ENCODE assay signal across 11 cellular contexts in the genomic region with DNA sequence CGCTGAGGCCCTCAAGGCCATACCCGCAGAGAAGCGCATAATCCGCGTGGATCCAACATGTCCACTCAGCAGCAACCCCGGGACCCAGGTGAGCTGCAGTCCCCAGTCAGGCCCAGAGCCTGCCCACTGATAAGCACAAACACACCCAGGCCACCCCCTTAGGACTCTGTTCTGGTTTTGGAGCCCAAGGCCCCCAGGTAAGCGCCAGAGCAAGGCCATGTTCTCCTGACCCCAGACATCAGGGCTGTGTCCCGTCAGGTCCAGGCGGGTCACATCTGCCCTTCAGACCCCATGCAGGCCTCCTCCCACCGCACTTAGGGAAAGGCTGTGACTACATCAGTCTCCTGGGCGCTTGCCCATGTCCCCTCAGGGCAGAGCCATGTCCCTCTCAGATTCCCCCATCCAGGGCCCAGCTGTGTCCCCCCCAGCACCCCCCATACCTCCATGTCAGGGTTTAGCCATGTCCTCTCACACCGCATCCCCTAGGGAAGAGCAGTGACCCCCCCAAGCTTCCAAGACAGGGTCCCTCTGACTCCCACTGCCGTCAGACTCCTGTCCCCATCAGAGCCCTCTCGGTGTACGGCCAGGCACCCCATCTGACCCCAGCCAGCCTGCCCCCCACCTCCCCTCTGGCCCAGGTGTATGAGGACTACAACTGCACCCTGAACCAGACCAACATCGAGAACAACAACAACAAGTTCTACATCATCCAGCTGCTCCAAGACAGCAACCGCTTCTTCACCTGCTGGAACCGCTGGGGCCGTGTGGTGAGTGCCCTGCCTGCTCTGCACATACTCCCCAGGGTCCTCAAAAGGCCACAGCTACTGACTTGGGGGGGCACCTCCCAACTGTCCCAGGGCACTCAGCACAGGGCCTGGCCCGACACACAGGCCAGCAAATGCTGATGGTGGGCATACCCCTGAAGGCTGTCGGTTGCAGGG. TPM values are rescaled to one million over a fixed set of nuclear protein-coding genes. Genes with fewer than 3 reads are reported as not detected.
DNase-seq lines count a peak whose midpoint lies in the region; ATAC-seq, FAIRE-seq and TF ChIP-seq lines count a peak whose summit lies in the region.
"Had no signal": no experiment of that assay in that cellular context is flagged by ENCODE, and none has a peak within 500 bp of the region (broad histone marks: within the 10 kb centered on the region; RNA-seq: fewer than 3 reads in every experiment).

No MANE protein-coding gene starts in this region.

- H3K9ac ChIP-seq in GM23248, result peak overlapping the region; percentile 90

- H3K27me3 ChIP-seq in GM23248 (replicated peaks; ENCODE audit: insufficient read depth) (no peaks in the 10 kb centered on the region), right cardiac atrium (ENCODE audit: control insufficient read depth, insufficient read depth) (no peaks in the 10 kb centered on the region), small intestine (ENCODE audit: control insufficient read depth in 2 of 2, insufficient read depth in 2 of 2, low read length in 2 of 2) (no peaks in the 10 kb centered on the region), A673 (replicated peaks; ENCODE audit: insufficient read depth, low read depth, low read length, poor library complexity) (no peaks in the 10 kb centered on the region)

- no peaks in the 10 kb centered on the region for H3K9me3 Mint-ChIP-seq in WTC11

- intact Hi-C loops in right cardiac atrium (cut with DNase I) (loop anchor here in 1 of 4 donors (2.0 kb wide), 1 partner anchor 31 kb away; a partner anchor contains a TSS), A673 (cut with micrococcal nuclease; ENCODE audit: unreplicated experiment) (loop anchor here (2.0 kb wide), 1 partner anchor 31 kb away; a partner anchor contains a TSS)

- ATAC-seq in WTC11 (no peak), right cardiac atrium (no peak)

- H3K4me1 Mint-ChIP-seq in WTC11, result peaks cover 17% of the 10 kb centered on the region

- peaks cover 29% of the 10 kb centered on the region for H3K79me2 ChIP-seq in GM23248 (ENCODE audit: insufficient read depth)

- H3K4me3 Mint-ChIP-seq in WTC11, result no peak overlapping the region

- 92 to 95% methylated on average over 18 to 21 of the region's 21 CpGs for WGBS in GM23248 (ENCODE audit: low coverage in 1 of 2, low lambda C conversion rate in 2 of 2, missing lambda C conversion rate in 2 of 2), 2 experiments
- 94% methylated on average over 21 of the region's 21 CpGs for WGBS in right cardiac atrium
- WGBS in small intestine, 3 donors, result 93 to 96% (median 93%) methylated on average over 21 of the region's 21 CpGs

- in situ Hi-C loops in GM23248 (cut with MboI), result no loop called here

- H2AFZ ChIP-seq in GM23248, result peak overlapping the region; percentile 82

- H4K20me1 ChIP-seq in GM23248 (ENCODE audit: insufficient read depth), result no peaks in the 10 kb centered on the region

- H3K9me3 ChIP-seq in GM23248 (ENCODE audit: low read depth) (no peaks in the 10 kb centered on the region), right cardiac atrium (ENCODE audit: control insufficient read depth, low read length) (no peaks in the 10 kb centered on the region), small intestine (ENCODE audit: control insufficient read depth, low read depth) (no peaks in the 10 kb centered on the region), A673 (ENCODE audit: low read depth, low read length, poor library complexity, severe bottlenecking) (no peaks in the 10 kb centered on the region)

- POLR2A ChIA-PET in WTC11 (lab: Charles Lee) (interaction anchor here (1.3 kb wide), 1 partner anchor 48 kb away, joined by 4 read pairs; no protein-coding TSS in a partner anchor), A673 (lab: Charles Lee; ENCODE audit: low non-redundant PET) (no interaction called here)

- peaks cover 13% of the 10 kb centered on the region; the same call in 1 of the 2 replicates for H3F3A ChIP-seq in GM23248 (ENCODE audit: insufficient read depth)

- H3K36me3 ChIP-seq in GM23248 (ENCODE audit: low read depth), result no peaks in the 10 kb centered on the region
- no peaks in the 10 kb centered on the region for H3K36me3 ChIP-seq in small intestine (ENCODE audit: control insufficient read depth in 2 of 2, insufficient read depth in 2 of 2, low read length in 2 of 2)
- H3K36me3 ChIP-seq in A673 (ENCODE audit: insufficient read depth, low read length, poor library complexity, severe bottlenecking), result no peaks in the 10 kb centered on the region

- peaks cover 12% of the 10 kb centered on the region for H3K36me3 Mint-ChIP-seq in WTC11

- H3K27me3 Mint-ChIP-seq in WTC11 (ENCODE audit: low read depth), result peaks cover 9% of the 10 kb centered on the region

- no peak for FAIRE-seq in small intestine (lab: Jason Lieb, UNC)

- peaks cover 20% of the 10 kb centered on the region for H3K4me1 ChIP-seq in GM23248 (ENCODE audit: insufficient read depth)
- H3K4me1 ChIP-seq in right cardiac atrium (ENCODE audit: control insufficient read depth, insufficient read depth, low read length), result peaks cover 2% of the 10 kb centered on the region
- peaks cover 3 to 9% of the 10 kb centered on the region in 2 donors for H3K4me1 ChIP-seq in small intestine (ENCODE audit: control insufficient read depth in 2 of 2, insufficient read depth in 1 of 2, low read depth in 1 of 2, low read length in 1 of 2)
- H3K4me1 ChIP-seq in A673 (ENCODE audit: insufficient read depth, low read length, poor library complexity, severe bottlenecking), result peaks cover 6% of the 10 kb centered on the region

- no peak overlapping the region for H3K27ac Mint-ChIP-seq in WTC11

- BruUV-seq in A673 (replicated peaks; lab: Mats Ljungman, UMichigan), result no TSS peak

- no peaks in the 10 kb centered on the region for H3K9me2 ChIP-seq in GM23248 (ENCODE audit: insufficient read depth)

- DNase-seq in GM23248, result no peak
- peak; percentile 10 for DNase-seq in WTC11 (ENCODE audit: low spot score)
- DNase-seq in right cardiac atrium, result no peak
- no peak for DNase-seq in small intestine
- no peak for DNase-seq in NCI-H82 treated with DMSO at 0.1 percent for 48 hours (lab: John Stamatoyannopoulos, UW; ENCODE audit: unreplicated experiment)
- DNase-seq in NCI-H1436 (lab: John Stamatoyannopoulos, UW), result no peak
- no peak for DNase-seq in SKM-1 treated with dmso at 0.1 percent for 144 hours (lab: John Stamatoyannopoulos, UW; ENCODE audit: unreplicated experiment)
- no peak for DNase-seq in A673 (ENCODE audit: low spot score)
- DNase-seq: GDM1 had no signal

- peak overlapping the region; percentile 82 for H3K4me2 ChIP-seq in GM23248 (ENCODE audit: unreplicated experiment)

- CTCF ChIA-PET in WTC11 (lab: Charles Lee) (interaction anchor here (1.1 to 3.4 kb wide), 7 partner anchors 11 to 124 kb away, joined by 7 to 49 read pairs (median 14); a partner anchor contains a TSS), A673 (lab: Charles Lee) (no interaction called here)

- H3K4me3 ChIP-seq in GM23248 (peak overlapping the region; percentile 71), right cardiac atrium (ENCODE audit: low read length) (no peak overlapping the region), small intestine (ENCODE audit: low read depth in 1 of 2, low read length in 2 of 2) (peak overlapping the region in 1 of 2 donors; percentile 29), A673 (ENCODE audit: low read depth, low read length, poor library complexity, severe bottlenecking) (no peak overlapping the region)

- TF ChIP-seq CTCF in WTC11 (IDR thresholded peaks at IDR 0.05) (no peak), A673 (conservative IDR thresholded peaks at IDR 0.05; ENCODE audit: low read depth, low read length) (no peak)

- H3K27ac ChIP-seq in GM23248 (peak overlapping the region; percentile 94), right cardiac atrium (ENCODE audit: low read length) (peak overlapping the region; percentile 95), small intestine (ENCODE audit: low read depth in 1 of 2, low read length in 1 of 2) (peak overlapping the region; percentile 93 to 94), A673 (ENCODE audit: low read depth, low read length, poor library complexity, severe bottlenecking) (no peak overlapping the region)

TF ChIP-seq in WTC11, 78 proteins besides CTCF, POLR2A, EP300 and RAD21 (continues in another document):
- no peak for TF ChIP-seq OVOL2 (CRISPR knock-in tag; IDR thresholded peaks at IDR 0.05; ENCODE audit: borderline replicate concordance)
- no peak for TF ChIP-seq HMGA2 (CRISPR knock-in tag; IDR thresholded peaks at IDR 0.05)
- no peak for TF ChIP-seq EMX1 (CRISPR knock-in tag; IDR thresholded peaks at IDR 0.05)

RNA-seq across cellular contexts. Expression of a gene that starts 1.6 kb away (rescaled TPM):
- 80.4 and 118 TPM in 2 replicates for total RNA-seq in GM23248 (2014; rRNA removed; shearing (Covaris generic))
- polyA plus RNA-seq in GM23248 (2016; fragmentation: Nextera tagmentation; extraction: Ambion mirVana) (60.4 and 64.0 TPM in 2 replicates), right cardiac atrium (10.3 TPM), small intestine (10 to 100 TPM; 32.8 to 59.5 (median 38.9) TPM)
- total RNA-seq in WTC11 (2021) (2.8 to 2.9 TPM (median 2.8 TPM) in 3 replicates), right cardiac atrium (10 to 100 TPM; 11.6 to 17.4 (median 12.7) TPM), A673 (2021) (3.4 and 4.0 TPM in 2 replicates)

RNA-seq across cellular contexts. Expression of a gene that starts 2.0 kb away (rescaled TPM):
- total RNA-seq in GM23248 (2014; rRNA removed; shearing (Covaris generic)), result 21.6 and 27.5 TPM in 2 replicates
- polyA plus RNA-seq in GM23248 (2016; fragmentation: Nextera tagmentation; extraction: Ambion mirVana), result 24.6 and 28.4 TPM in 2 replicates
- total RNA-seq in WTC11 (2021), result 47.0 to 49.9 TPM (median 49.4 TPM) in 3 replicates
- 10 to 100 TPM in 1 of 4 donors, 1 to 10 TPM in 3; 7.0 to 13.9 (median 9.1) TPM for total RNA-seq in right cardiac atrium
- polyA plus RNA-seq in right cardiac atrium, result 9.4 TPM
- 10 to 100 TPM in 2 of 3 donors, 1 to 10 TPM in 1; 8.9 to 26.0 (median 14.6) TPM for polyA plus RNA-seq in small intestine
- total RNA-seq in A673 (2021), result 25.9 and 32.3 TPM in 2 replicates

RNA-seq across cellular contexts. Expression of a gene that starts 11.5 kb away (rescaled TPM):
- not detected in 2 replicates for total RNA-seq in GM23248 (2014; rRNA removed; shearing (Covaris generic))
- polyA plus RNA-seq in GM23248 (2016; fragmentation: Nextera tagmentation; extraction: Ambion mirVana) (0.09 TPM in 1 of 2 replicates, not detected in the other), right cardiac atrium (0.34 TPM), small intestine (under 1 TPM in 1 of 3 donors, not detected in 2; 0.09 TPM)
- total RNA-seq in WTC11 (2021) (0.24 to 0.55 TPM (median 0.46 TPM) in 3 replicates), right cardiac atrium (1 to 10 TPM in 1 of 4 donors, under 1 TPM in 3; 0.19 to 1.5 (median 0.54) TPM), A673 (2021) (not detected in 2 replicates)
- total RNA-seq: left lobe of liver, RPMI7951 had no signal

RNA-seq across cellular contexts. Expression of a gene that starts 23.5 kb away (rescaled TPM):
- total RNA-seq in GM23248 (2014; rRNA removed; shearing (Covaris generic)), result 71.2 and 91.2 TPM in 2 replicates
- polyA plus RNA-seq in GM23248 (2016; fragmentation: Nextera tagmentation; extraction: Ambion mirVana) (40.4 and 45.0 TPM in 2 replicates), right cardiac atrium (88.1 TPM), small intestine (10 to 100 TPM; 24.0 to 60.8 (median 45.4) TPM)
- total RNA-seq in WTC11 (2021) (28.7 to 31.6 TPM (median 30.6 TPM) in 3 replicates), right cardiac atrium (10 to 100 TPM; 62.2 to 81.7 (median 67.9) TPM), A673 (2021) (5.3 and 8.1 TPM in 2 replicates)

RNA-seq across cellular contexts. Expression of a gene that starts 30.1 kb away (rescaled TPM):
- 60.3 and 60.4 TPM in 2 replicates for total RNA-seq in GM23248 (2014; rRNA removed; shearing (Covaris generic))
- polyA plus RNA-seq in GM23248 (2016; fragmentation: Nextera tagmentation; extraction: Ambion mirVana) (64.9 and 70.9 TPM in 2 replicates), right cardiac atrium (22.7 TPM), small intestine (100 to 1,000 TPM in 2 of 3 donors, 10 to 100 TPM in 1; 71.3 to 164 (median 131) TPM)
- total RNA-seq in WTC11 (2021) (11.8 to 12.6 TPM (median 12.3 TPM) in 3 replicates), right cardiac atrium (10 to 100 TPM; 14.8 to 23.3 (median 18.5) TPM), A673 (2021) (7.3 and 11.4 TPM in 2 replicates)
